In the genomic region with DNA sequence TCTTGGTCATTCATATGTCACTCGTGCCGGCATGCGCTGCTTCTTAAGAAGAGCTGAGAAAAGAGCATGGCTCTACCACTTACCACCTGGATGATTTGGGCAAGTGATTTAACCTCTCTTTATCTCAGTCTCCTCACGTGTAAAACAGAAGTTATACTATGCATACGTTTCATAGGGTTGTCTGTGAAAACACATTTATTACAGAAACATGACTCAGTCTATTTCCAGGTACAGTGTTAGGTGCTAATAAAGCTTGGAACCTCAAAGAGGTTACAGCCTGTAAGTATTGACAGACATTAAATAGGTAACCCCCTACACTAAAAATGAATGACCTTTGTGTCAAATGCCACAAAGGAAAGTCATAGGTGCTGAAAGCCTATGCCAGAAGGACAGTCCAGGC, we compare ENCODE assay signal across 33 cellular contexts.
"Had no signal": no experiment of that assay in that cellular context is flagged by ENCODE, and none has a peak within 500 bp of the region (broad histone marks: within the 10 kb centered on the region; RNA-seq: fewer than 3 reads in every experiment).

No MANE protein-coding gene starts in this region.

- H3K4me1 ChIP-seq: adrenal gland, Peyer's patch had no signal

- H3K27me3 ChIP-seq: adrenal gland, body of pancreas, MG63, Peyer's patch had no signal

- H3K27me3 Mint-ChIP-seq: activated CD4-positive, alpha-beta memory T cell treated with anti-CD3 and anti-CD28 coated beads for 36 hours; activated naive CD8-positive, alpha-beta T cell treated with anti-CD3 and anti-CD28 coated beads, Interleukin-2, amount 10 ng/mL, durations not matched to agents 7 days and 5 days; T-cell had no signal

- H3K9me3 ChIP-seq: adrenal gland, body of pancreas, MG63, Peyer's patch had no signal

- H3K27ac Mint-ChIP-seq: activated CD4-positive, alpha-beta memory T cell treated with anti-CD3 and anti-CD28 coated beads for 36 hours; activated naive CD4-positive, alpha-beta T cell treated with anti-CD3 and anti-CD28 coated beads for 36 hours; activated naive CD8-positive, alpha-beta T cell treated with anti-CD3 and anti-CD28 coated beads, Interleukin-2, amount 10 ng/mL, durations not matched to agents 7 days and 5 days; activated T-helper 1 cell treated with anti-CD3 and anti-CD28 coated beads, Interleukin-12 subunit alpha, Interleukin-12 subunit beta, Interleukin-2, Interleukin-4 antibody, amounts not matched to agents 30 ng/mL and 10 ng/mL and 1 ng/mL, durations not matched to agents 14 hours and 24 hours and 36 hours; T-cell had no signal

- H3K27ac ChIP-seq: adrenal gland, body of pancreas, Peyer's patch, VCaP had no signal

- H3K4me3 Mint-ChIP-seq: activated CD4-positive, alpha-beta memory T cell treated with anti-CD3 and anti-CD28 coated beads for 36 hours; activated naive CD4-positive, alpha-beta T cell treated with anti-CD3 and anti-CD28 coated beads for 36 hours; activated naive CD8-positive, alpha-beta T cell treated with anti-CD3 and anti-CD28 coated beads, Interleukin-2, amount 10 ng/mL, durations not matched to agents 7 days and 5 days; activated T-cell treated with anti-CD3 and anti-CD28 coated beads, Interleukin-2, amount 50 U/mL, for 4 hours; activated T-helper 1 cell treated with anti-CD3 and anti-CD28 coated beads, Interleukin-12 subunit alpha, Interleukin-12 subunit beta, Interleukin-2, Interleukin-4 antibody, amounts not matched to agents 30 ng/mL and 10 ng/mL and 1 ng/mL, durations not matched to agents 14 hours and 24 hours and 36 hours; T-cell had no signal

- H3K36me3 ChIP-seq: adrenal gland, MG63, Peyer's patch had no signal

- H3K4me3 ChIP-seq: adrenal gland, body of pancreas, MG63, Peyer's patch had no signal

- FAIRE-seq: astrocyte had no signal

- H3K36me3 Mint-ChIP-seq: activated CD4-positive, alpha-beta memory T cell treated with anti-CD3 and anti-CD28 coated beads for 36 hours had no signal

- H3K9me3 Mint-ChIP-seq: activated CD4-positive, alpha-beta memory T cell treated with anti-CD3 and anti-CD28 coated beads for 36 hours; activated naive CD4-positive, alpha-beta T cell treated with anti-CD3 and anti-CD28 coated beads for 36 hours; activated naive CD8-positive, alpha-beta T cell treated with anti-CD3 and anti-CD28 coated beads, Interleukin-2, amount 10 ng/mL, durations not matched to agents 7 days and 5 days; activated T-cell treated with anti-CD3 and anti-CD28 coated beads, Interleukin-2, amount 50 U/mL, for 4 hours; activated T-helper 1 cell treated with anti-CD3 and anti-CD28 coated beads, Interleukin-12 subunit alpha, Interleukin-12 subunit beta, Interleukin-2, Interleukin-4 antibody, amounts not matched to agents 30 ng/mL and 10 ng/mL and 1 ng/mL, durations not matched to agents 14 hours and 24 hours and 36 hours; T-cell had no signal

- ATAC-seq: activated T-cell treated with anti-CD3 and anti-CD28 coated beads, Interleukin-2, amount 50 U/mL, for 4 hours; body of pancreas; PC-3; SK-N-SH treated with all-trans-retinoic acid at 6 μM for 48 hours; T-cell had no signal

- DNase-seq: activated CD4-positive, alpha-beta memory T cell treated with anti-CD3 and anti-CD28 coated beads for 36 hours; activated CD4-positive, alpha-beta T cell treated with anti-CD3 and anti-CD28 coated beads for 4 hours; activated CD4-positive, alpha-beta T cell treated with anti-CD3 and anti-CD28 coated beads, Interleukin-2, amount 50 U/mL, for 1 hour; activated CD8-positive, alpha-beta memory T cell treated with anti-CD3 and anti-CD28 coated beads, Interleukin-2, amount 50 U/mL, for 4 hours; activated gamma-delta T cell treated with Interleukin-2 at 50 U/mL for 16 hours; activated naive CD4-positive, alpha-beta T cell treated with anti-CD3 and anti-CD28 coated beads for 36 hours; activated naive CD8-positive, alpha-beta T cell treated with anti-CD3 and anti-CD28 coated beads, Interleukin-2, amount 10 ng/mL, durations not matched to agents 7 days and 5 days; activated T-cell treated with anti-CD3 and anti-CD28 coated beads for 4 hours; activated T-cell treated with anti-CD3 and anti-CD28 coated beads, Interleukin-2, amount 50 U/mL, for 4 hours; adrenal gland; body of pancreas; caudate nucleus; cerebellar nuclear complex; Kasumi-1; KG1; MG63; MV-4-11; NCI-H1092; NCI-H1436 treated with DMSO at 0.1 percent for 48 hours; NCI-H2029; NCI-H345; NK-92 treated with Interleukin-12 subunit alpha and Interleukin-12 subunit beta, amount 100 ng/mL, for 24 hours; PC-3; Peyer's patch; RPMI8226; SIG-M5; T-cell; T-helper 2 cell; T-helper 9 cell had no signal
